ENCODE assay signal across 26 cellular contexts in genomic region chr11:46130286-46130937, GRCh38. TPM values are rescaled to one million over a fixed set of nuclear protein-coding genes. Genes with fewer than 3 reads are reported as not detected.
DNase-seq lines count a peak whose midpoint lies in the region; ATAC-seq, FAIRE-seq and TF ChIP-seq lines count a peak whose summit lies in the region.
"Had no signal": no experiment of that assay in that cellular context is flagged by ENCODE, and none has a peak within 500 bp of the region (broad histone marks: within the 10 kb centered on the region; RNA-seq: fewer than 3 reads in every experiment).

No MANE protein-coding gene starts in this region.

- H3K9me3 ChIP-seq in DOHH2 (ENCODE audit: control insufficient read depth, insufficient read depth, low read length) (no peaks in the 10 kb centered on the region), Karpas-422 (ENCODE audit: low read length) (no peaks in the 10 kb centered on the region), K562 (replicated peaks; ENCODE audit: control insufficient read depth, insufficient read depth, low read depth, low read length) (no peaks in the 10 kb centered on the region), skeletal muscle tissue (ENCODE audit: control insufficient read depth in 3 of 3, low read length in 3 of 3) (no peaks in the 10 kb centered on the region), stomach (no peaks in the 10 kb centered on the region)

- WGBS in K562 (ENCODE audit: insufficient coverage, low coverage, missing lambda C conversion rate): 17% methylated on average over 3 of the region's 3 CpGs
- 66 to 81% (median 78%) methylated on average over 3 of the region's 3 CpGs for WGBS in stomach, 5 donors

- H3K36me3 ChIP-seq in DOHH2 (ENCODE audit: control insufficient read depth, low read length): no peaks in the 10 kb centered on the region
- no peaks in the 10 kb centered on the region for H3K36me3 ChIP-seq in Karpas-422 (ENCODE audit: insufficient read depth, low read length)
- H3K36me3 ChIP-seq in K562 (ENCODE audit: control insufficient read depth, insufficient read depth, low read length): no peaks in the 10 kb centered on the region
- H3K36me3 ChIP-seq in skeletal muscle tissue (ENCODE audit: control insufficient read depth in 3 of 3, insufficient read depth in 3 of 3, low read length in 3 of 3): no peaks in the 10 kb centered on the region
- no peaks in the 10 kb centered on the region for H3K36me3 ChIP-seq in stomach

- no peaks in the 10 kb centered on the region for H4K20me1 ChIP-seq in DOHH2 (ENCODE audit: control insufficient read depth, insufficient read depth, low read depth, low read length)
- no peaks in the 10 kb centered on the region for H4K20me1 ChIP-seq in Karpas-422 (ENCODE audit: insufficient read depth, low read depth, low read length)
- H4K20me1 ChIP-seq in K562 (replicated peaks; ENCODE audit: control insufficient read depth, insufficient read depth, low read length): no peaks in the 10 kb centered on the region

- no TSS peak for BruUV-seq in K562 (replicated peaks; lab: Mats Ljungman, UMichigan)

- H3F3A ChIP-seq in DOHH2 (ENCODE audit: control insufficient read depth, insufficient read depth): peaks cover 6% of the 10 kb centered on the region; the same call in 1 of the 2 replicates

- no peak for TF ChIP-seq EP300 in K562 (IDR thresholded peaks at IDR 0.05; ENCODE audit: low read length)
- no peak for TF ChIP-seq EP300 in stomach (IDR thresholded peaks at IDR 0.05)

- TF ChIP-seq RAD21 in K562 (CRISPR knock-in tag; conservative IDR thresholded peaks at IDR 0.05 in 1 of 2, IDR thresholded peaks at IDR 0.05 in 1 of 2): no peak

- no peak overlapping the region for H2AFZ ChIP-seq in Karpas-422 (ENCODE audit: low read length)
- 0 out of 2 replicates have a peak overlapping the region, but pooled peaks have one; percentile 49 for H2AFZ ChIP-seq in K562 (ENCODE audit: low read depth, low read length)

- H3K27me3 ChIP-seq in DOHH2 (ENCODE audit: control insufficient read depth, low read length): peaks cover 5% of the 10 kb centered on the region; the same call in 1 of the 2 replicates
- H3K27me3 ChIP-seq in Karpas-422 (ENCODE audit: low read length): no peaks in the 10 kb centered on the region
- no peaks in the 10 kb centered on the region for H3K27me3 ChIP-seq in K562 (ENCODE audit: control insufficient read depth in 2 of 2, insufficient read depth in 2 of 2, low read length in 2 of 2)
- H3K27me3 ChIP-seq in skeletal muscle tissue (ENCODE audit: control insufficient read depth in 3 of 3, insufficient read depth in 3 of 3, low read length in 3 of 3): no peaks in the 10 kb centered on the region
- no peaks in the 10 kb centered on the region for H3K27me3 ChIP-seq in stomach

- POLR2A ChIA-PET in K562 (lab: Yijun Ruan, JAX): interaction anchor here (0.6 to 1.1 kb wide), 4 partner anchors 10 to 104 kb away, joined by 3 to 4 read pairs (median 3); no protein-coding TSS in a partner anchor

- H3K4me2 ChIP-seq in DOHH2 (ENCODE audit: low read length): peak overlapping the region; percentile 65
- peak overlapping the region; percentile 28 for H3K4me2 ChIP-seq in Karpas-422 (ENCODE audit: low read depth, low read length, poor library complexity, severe bottlenecking)
- H3K4me2 ChIP-seq in K562 (ENCODE audit: insufficient read depth, low read length): no peak overlapping the region

- intact Hi-C loops in K562 (cut with micrococcal nuclease) (no loop called here), stomach (cut with DNase I; ENCODE audit: low total_unique reads) (no loop called here)

- peaks cover 27% of the 10 kb centered on the region for H3K4me1 ChIP-seq in DOHH2 (ENCODE audit: control insufficient read depth, low read length)
- H3K4me1 ChIP-seq in Karpas-422 (ENCODE audit: low read length): peaks cover 31% of the 10 kb centered on the region
- peaks cover 0 to 8% of the 10 kb centered on the region in 2 experiments; a peak in 2 of 5 replicates for H3K4me1 ChIP-seq in K562 (replicated peaks in 1 of 2; ENCODE audit: control insufficient read depth in 2 of 2, insufficient read depth in 2 of 2, low read length in 2 of 2)
- H3K4me1 ChIP-seq in skeletal muscle tissue (ENCODE audit: control insufficient read depth in 3 of 3, insufficient read depth in 3 of 3, low read length in 3 of 3): peaks cover 0 to 3% (median 3%) of the 10 kb centered on the region in 3 donors
- peaks cover 0 to 11% (median 4%) of the 10 kb centered on the region in 4 donors for H3K4me1 ChIP-seq in stomach

- CTCF ChIA-PET in K562 (lab: Yijun Ruan, JAX; ENCODE audit: low intra/inter-chr PET ratio): no interaction called here

- H3K4me3 ChIP-seq in DOHH2 (ENCODE audit: low read length) (peak overlapping the region; percentile 43), Karpas-422 (ENCODE audit: low read length) (no peak overlapping the region), K562 (no peak overlapping the region), skeletal muscle tissue (ENCODE audit: low read length in 3 of 3) (no peak overlapping the region), stomach (no peak overlapping the region)
- H3K4me3 ChIP-seq: SK-N-MC had no signal

- TF ChIP-seq POLR2A in K562 (conservative IDR thresholded peaks at IDR 0.05) (no peak), GM12892 (IDR thresholded peaks at IDR 0.05; ENCODE audit: low read depth, low read length) (no peak), stomach (IDR thresholded peaks at IDR 0.05) (no peak)

- ATAC-seq in K562 (no peak), GM21723 (IDR thresholded peaks at IDR 0.05; ENCODE audit: unreplicated experiment) (no peak)

- no peaks in the 10 kb centered on the region for H3K9me1 ChIP-seq in K562 (ENCODE audit: control insufficient read depth, insufficient read depth, low read length)

- H3K27ac ChIP-seq in DOHH2 (ENCODE audit: low read depth, low read length) (peak overlapping the region; percentile 40), Karpas-422 (ENCODE audit: low read length) (no peak overlapping the region), K562 (ENCODE audit: extremely low read depth, low read depth, low read length) (no peak overlapping the region), skeletal muscle tissue (ENCODE audit: low read depth, low read length) (peak overlapping the region; percentile 31), stomach (no peak overlapping the region)
- H3K27ac ChIP-seq: SK-N-MC had no signal

- TF ChIP-seq CTCF in DOHH2 (IDR thresholded peaks at IDR 0.05; ENCODE audit: low read depth, low read length, poor library complexity, severe bottlenecking) (no peak), K562 (IDR thresholded peaks at IDR 0.05 in 2 of 3, conservative IDR thresholded peaks at IDR 0.05 in 1 of 3; ENCODE audit: insufficient read depth in 2 of 3, low read depth in 1 of 3, low read length in 3 of 3) (no peak), stomach (IDR thresholded peaks at IDR 0.05) (no peak)

- no peak overlapping the region for H3K9ac ChIP-seq in Karpas-422 (ENCODE audit: low read length)
- no peak overlapping the region for H3K9ac ChIP-seq in K562 (ENCODE audit: insufficient read depth in 1 of 2, low read depth in 2 of 2, low read length in 2 of 2)
- no peak overlapping the region for H3K9ac ChIP-seq in skeletal muscle tissue (ENCODE audit: low read depth in 1 of 3, low read length in 3 of 3)

- in situ Hi-C loops in K562 (cut with MboI): no loop called here

- FAIRE-seq in K562 (lab: Jason Lieb, UNC) (no peak), GM12892 (lab: Jason Lieb, UNC) (no peak)
- FAIRE-seq: A204.1, GM18507, HTR-8/SVneo, RCC 7860 had no signal

- H3K79me2 ChIP-seq in DOHH2 (ENCODE audit: control insufficient read depth, low read length): no peaks in the 10 kb centered on the region
- no peaks in the 10 kb centered on the region for H3K79me2 ChIP-seq in Karpas-422 (ENCODE audit: low read length)
- no peaks in the 10 kb centered on the region for H3K79me2 ChIP-seq in K562 (ENCODE audit: control insufficient read depth, insufficient read depth, low read length)

- H3K9me2 ChIP-seq in DOHH2 (replicated peaks; ENCODE audit: control insufficient read depth, low read length) (no peaks in the 10 kb centered on the region), Karpas-422 (replicated peaks; ENCODE audit: insufficient read depth, low read length) (no peaks in the 10 kb centered on the region)

- peak; percentile 74 for DNase-seq in Karpas-422
- DNase-seq in K562 (ENCODE audit: extremely low read depth in 1 of 4, low spot score in 3 of 4): no peak
- DNase-seq in GM12892 (ENCODE audit: insufficient read length): no peak
- DNase-seq in stomach: no peak
- DNase-seq: C1 segment of cervical spinal cord; CD4-positive, alpha-beta memory T cell; DMS153; DND-41; KG1; MM.1S; NCI-H1048; NCI-H1417; NCI-H1694; NCI-H2029 treated with DMSO at 0.1 percent for 48 hours; NCI-H2227 treated with DMSO at 0.1 percent for 48 hours; NCI-H510A; NCI-H774; SIG-M5 had no signal

TF ChIP-seq in K562, 482 proteins besides CTCF, POLR2A, EP300 and RAD21 (continues in another document):
- TF ChIP-seq RBM25 (IDR thresholded peaks at IDR 0.05; ENCODE audit: low read depth, low read length, severe bottlenecking) (peak; percentile 68), PHF8 (IDR thresholded peaks at IDR 0.05; ENCODE audit: borderline replicate concordance, low read length) (no peak)

RNA-seq across cellular contexts. Expression of gene PHF21A, which starts 9.2 kb away (rescaled TPM):
- total RNA-seq in Karpas-422 (2014; rRNA removed; shearing (Covaris generic); ENCODE audit: low replicate concordance): 33.0 and 51.7 TPM in 2 replicates
- total RNA-seq in K562 (2011; cell fraction: chromatin; rRNA removed; ENCODE audit: low replicate concordance): 41.0 and 108 TPM in 2 replicates
- total RNA-seq in K562 (2011; cell fraction: nucleolus; rRNA removed): 17.0 and 21.1 TPM in 2 replicates
- total RNA-seq in K562 (2011; cell fraction: nucleoplasm; rRNA removed): 27.0 and 37.7 TPM in 2 replicates
- total RNA-seq in K562 (2014; rRNA removed) (7.7 and 13.3 TPM in 2 replicates), K562 (2014; rRNA removed; fragmentation: Illumina TruSeq; extraction: Trizol) (8.6 and 9.7 TPM in 2 replicates), K562 (2015; rRNA removed; fragmentation: Illumina TruSeq; extraction: Trizol) (8.5 and 10.7 TPM in 2 replicates), K562 (2021) (20.4 and 26.6 TPM in 2 replicates), skeletal muscle tissue (16.2 TPM), stomach (10 to 100 TPM in 4 of 5 donors, 1 to 10 TPM in 1; 6.1 to 67.0 (median 22.2) TPM)
- polyA plus RNA-seq in K562 (2011; rRNA removed) (12.8 and 20.2 TPM in 2 replicates), K562 (2014; fragmentation: Illumina TruSeq; extraction: Trizol) (25.7 and 32.4 TPM in 2 replicates), K562 (2014; fragmentation: Nextera tagmentation; extraction: Ambion mirVana) (1 to 10 TPM; 1.5 to 2.2 TPM), K562 (2014; rRNA removed) (12.7 and 14.5 TPM in 2 replicates), stomach (10 to 100 TPM; 10.1 to 15.1 (median 11.9) TPM)
- polyA plus RNA-seq in K562 (2011; cell fraction: cytosol; rRNA removed): 7.2 and 8.7 TPM in 2 replicates
- polyA plus RNA-seq in K562 (2011; cell fraction: nucleus; rRNA removed): 33.5 and 36.9 TPM in 2 replicates
- polyA plus RNA-seq in K562 (2012): 17.5 and 25.3 TPM in 2 replicates
- polyA minus RNA-seq in K562 (2011; rRNA and poly(A)+ RNA removed): 12.6 and 22.6 TPM in 2 replicates
- polyA minus RNA-seq in K562 (2011; cell fraction: cytosol; rRNA and poly(A)+ RNA removed): 14.4 and 14.8 TPM in 2 replicates
- polyA minus RNA-seq in K562 (2011; cell fraction: nucleus; rRNA and poly(A)+ RNA removed): 11.4 and 23.0 TPM in 2 replicates
- polyA plus RNA-seq in GM12892 (2012; ENCODE audit: missing spikeins): 21.3 TPM

Comparison
In these comparisons a context has a peak if more than half of its experiments do, and no peak if none do; other contexts are left out.
1. H3K27ac ChIP-seq: peak in DOHH2 (single experiment) and skeletal muscle tissue (single experiment); none in Karpas-422 (single experiment), K562 (single experiment) and stomach (0 of 5).